8 cellular contexts compared by ENCODE assay signal in genomic region chr11:94974178-94974577, GRCh38. TPM values are rescaled to one million over a fixed set of nuclear protein-coding genes. Genes with fewer than 3 reads are reported as not detected.
DNase-seq lines count a peak whose midpoint lies in the region; ATAC-seq and TF ChIP-seq lines count a peak whose summit lies in the region.
"Had no signal": no experiment of that assay in that cellular context is flagged by ENCODE, and none has a peak within 500 bp of the region (broad histone marks: within the 10 kb centered on the region; RNA-seq: fewer than 3 reads in every experiment).

No MANE protein-coding gene starts in this region.

- H3K36me3 ChIP-seq in iPS-20b (ENCODE audit: insufficient read depth, low read depth, low read length) (peaks cover 30% of the 10 kb centered on the region), stomach (peaks cover 17 to 29% (median 28%) of the 10 kb centered on the region in 4 donors)

- no peak for DNase-seq in HFFc6
- no peak for DNase-seq in stomach
- DNase-seq in HCEC 1CT, result no peak
- no peak for DNase-seq in G401 (ENCODE audit: low spot score)

- H3K4me3 Mint-ChIP-seq in HFFc6, result peak overlapping the region; percentile 94
- peak overlapping the region; percentile 94 for H3K4me3 Mint-ChIP-seq in activated T-helper 17 cell treated with anti-CD3 and anti-CD28 coated beads, Interleukin-2, amount 50 U/mL, for 72 hours

- H3K4me3 ChIP-seq in iPS-20b (ENCODE audit: low read length), result peak overlapping the region; percentile 89
- peak overlapping the region; percentile 72 to 98 (median 90) for H3K4me3 ChIP-seq in stomach

- TF ChIP-seq EP300 in stomach (IDR thresholded peaks at IDR 0.05), result no peak

- H3K4me1 ChIP-seq in iPS-20b (ENCODE audit: insufficient read depth, low read length) (peaks cover 4% of the 10 kb centered on the region; the same call in 1 of the 2 replicates), stomach (peaks cover 13 to 34% (median 25%) of the 10 kb centered on the region in 4 donors)

- WGBS in stomach, 5 donors, result 48 to 57% (median 49%) methylated on average over 6 of the region's 6 CpGs

- H3K36me3 Mint-ChIP-seq in HFFc6 (ENCODE audit: low read depth), result peaks cover 22% of the 10 kb centered on the region
- peaks cover 45% of the 10 kb centered on the region for H3K36me3 Mint-ChIP-seq in activated T-helper 17 cell treated with anti-CD3 and anti-CD28 coated beads, Interleukin-2, amount 50 U/mL, for 72 hours (ENCODE audit: low read depth)

- no peaks in the 10 kb centered on the region for H3K9me3 Mint-ChIP-seq in HFFc6
- no peaks in the 10 kb centered on the region for H3K9me3 Mint-ChIP-seq in activated T-helper 17 cell treated with anti-CD3 and anti-CD28 coated beads, Interleukin-2, amount 50 U/mL, for 72 hours

- intact Hi-C loops in stomach (cut with DNase I; ENCODE audit: low total_unique reads), result no loop called here

- peaks cover 35% of the 10 kb centered on the region for H3K4me1 Mint-ChIP-seq in HFFc6 (ENCODE audit: low read depth)
- H3K4me1 Mint-ChIP-seq in activated T-helper 17 cell treated with anti-CD3 and anti-CD28 coated beads, Interleukin-2, amount 50 U/mL, for 72 hours, result peaks cover 8% of the 10 kb centered on the region

- H3K9me3 ChIP-seq in iPS-20b (ENCODE audit: insufficient read depth, low read depth, low read length) (no peaks in the 10 kb centered on the region), stomach (no peaks in the 10 kb centered on the region)

- H3K27me3 ChIP-seq in iPS-20b (ENCODE audit: insufficient read depth, low read length) (no peaks in the 10 kb centered on the region), stomach (no peaks in the 10 kb centered on the region)

- no peak for ATAC-seq in activated T-helper 17 cell treated with anti-CD3 and anti-CD28 coated beads, Interleukin-2, amount 50 U/mL, for 72 hours (replicated peaks)
- no peak for ATAC-seq in HG03520 (IDR thresholded peaks at IDR 0.05; ENCODE audit: unreplicated experiment)

- in situ Hi-C loops in G401 (cut with HindIII; ENCODE audit: low sequenced_read_pairs), result no loop called here

- no peak for TF ChIP-seq CTCF in HFFc6 (IDR thresholded peaks at IDR 0.05)
- no peak for TF ChIP-seq CTCF in stomach (IDR thresholded peaks at IDR 0.05)

- H3K27ac Mint-ChIP-seq in HFFc6, result peak overlapping the region; percentile 86
- peak overlapping the region; percentile 97 for H3K27ac Mint-ChIP-seq in activated T-helper 17 cell treated with anti-CD3 and anti-CD28 coated beads, Interleukin-2, amount 50 U/mL, for 72 hours

- no peak for TF ChIP-seq POLR2A in stomach (IDR thresholded peaks at IDR 0.05)

- peak overlapping the region; percentile 16 for H3K27ac ChIP-seq in iPS-20b (ENCODE audit: low read length)
- H3K27ac ChIP-seq in stomach, result peak overlapping the region in 1 of 5 donors; percentile 82

- peak overlapping the region; percentile 91; the same call in 1 of the 2 replicates for H3K9ac ChIP-seq in iPS-20b (ENCODE audit: low read depth, low read length)

- H3K27me3 Mint-ChIP-seq in HFFc6 (ENCODE audit: insufficient read depth), result peaks cover 1% of the 10 kb centered on the region; the same call in 1 of the 2 replicates
- H3K27me3 Mint-ChIP-seq in activated T-helper 17 cell treated with anti-CD3 and anti-CD28 coated beads, Interleukin-2, amount 50 U/mL, for 72 hours, result no peaks in the 10 kb centered on the region

RNA-seq across cellular contexts. Expression of gene KDM4D, which starts 0.7 kb away (rescaled TPM):
- 1 to 10 TPM in 1 of 6 experiments, under 1 TPM in 5; 0.33 to 1.1 (median 0.64) TPM for total RNA-seq in HFFc6 (2021; fragmentation: NEBNext Ultra II Directional; extraction: Animal tissue kit (Norgen Biotek cat#: 25700))
- total RNA-seq in activated T-helper 17 cell treated with anti-CD3 and anti-CD28 coated beads, Interleukin-2, amount 50 U/mL, for 72 hours, result 1 to 10 TPM in 1 of 2 donors, under 1 TPM in 1; 0.91 to 1.0 TPM
- total RNA-seq in stomach, result under 1 TPM in 2 of 5 donors, not detected in 3; 0.58 to 0.73 TPM
- under 1 TPM; 0.12 to 0.31 (median 0.25) TPM for polyA plus RNA-seq in stomach
- 2.7 and 4.9 TPM in 2 replicates for total RNA-seq in G401 (2014; rRNA removed; shearing (Covaris generic))

RNA-seq across cellular contexts. Expression of gene CWC15, which starts 0.8 kb away (rescaled TPM):
- total RNA-seq in HFFc6 (2021; fragmentation: NEBNext Ultra II Directional; extraction: Animal tissue kit (Norgen Biotek cat#: 25700)), result 10 to 100 TPM; 54.4 to 84.5 (median 64.5) TPM
- total RNA-seq in activated T-helper 17 cell treated with anti-CD3 and anti-CD28 coated beads, Interleukin-2, amount 50 U/mL, for 72 hours, result 10 to 100 TPM; 69.4 to 80.3 TPM
- 10 to 100 TPM in 4 of 5 donors, 1 to 10 TPM in 1; 8.2 to 47.2 (median 37.5) TPM for total RNA-seq in stomach
- 10 to 100 TPM; 53.9 to 88.9 (median 56.7) TPM for polyA plus RNA-seq in stomach
- total RNA-seq in G401 (2014; rRNA removed; shearing (Covaris generic)), result 54.1 and 57.2 TPM in 2 replicates

RNA-seq across cellular contexts. Expression of gene KDM4E, which starts 50.9 kb away (rescaled TPM):
- not detected for total RNA-seq in HFFc6 (2021; fragmentation: NEBNext Ultra II Directional; extraction: Animal tissue kit (Norgen Biotek cat#: 25700))
- not detected for total RNA-seq in activated T-helper 17 cell treated with anti-CD3 and anti-CD28 coated beads, Interleukin-2, amount 50 U/mL, for 72 hours
- total RNA-seq in stomach, result not detected
- polyA plus RNA-seq in stomach, result not detected
- total RNA-seq in G401 (2014; rRNA removed; shearing (Covaris generic)), result 0.20 TPM in 1 of 2 replicates, not detected in the other
- total RNA-seq: renal cortical epithelial cell had no signal
